ENCODE assay signal across 8 cellular contexts in the genomic region with DNA sequence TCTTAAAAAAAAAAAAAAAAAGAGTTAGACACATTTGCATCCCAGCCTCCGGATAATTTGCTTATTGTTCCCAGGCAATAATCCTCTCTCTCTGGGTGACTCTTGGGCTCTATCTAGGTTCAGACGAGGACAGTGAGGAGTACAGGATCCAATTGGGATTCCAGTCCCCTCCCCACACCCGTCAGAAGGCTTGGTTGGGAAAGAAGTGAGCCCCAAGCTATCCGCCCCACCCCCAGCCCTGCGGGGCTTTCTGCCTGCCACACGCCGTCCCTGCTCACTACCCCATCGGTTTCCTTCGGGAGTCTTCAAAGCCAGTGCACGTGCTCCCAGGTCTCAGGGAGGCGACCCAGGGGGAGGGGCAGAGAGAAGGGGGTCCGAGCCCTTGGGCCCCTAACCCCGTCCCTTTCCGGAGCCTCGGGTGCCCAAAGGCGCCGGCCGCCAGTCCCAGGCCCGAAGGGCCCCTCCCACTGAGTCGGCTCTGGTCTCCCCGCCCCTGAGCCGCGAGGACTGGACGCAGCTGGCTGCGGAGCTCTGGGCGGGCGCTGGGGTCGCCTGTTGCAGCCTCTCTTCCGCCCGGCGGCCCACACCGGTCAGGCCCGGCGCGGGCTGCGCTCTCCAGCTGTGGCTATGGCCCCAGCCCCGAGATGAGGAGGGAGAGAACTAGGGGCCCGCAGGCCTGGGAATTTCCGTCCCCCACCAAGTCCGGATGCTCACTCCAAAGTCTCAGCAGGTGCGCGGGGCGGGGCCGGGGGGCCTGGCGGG. TPM values are rescaled to one million over a fixed set of nuclear protein-coding genes. Genes with fewer than 3 reads are reported as not detected.
A peak's percentile ranks its signal among the peaks of the same experiment; 100 is the strongest.
DNase-seq lines count a peak whose midpoint lies in the region; ATAC-seq, FAIRE-seq and TF ChIP-seq lines count a peak whose summit lies in the region.

No MANE protein-coding gene starts in this region.

- H3K23ac ChIP-seq in trophoblast cell (ENCODE audit: low read length), result no peak overlapping the region

- H2AFZ ChIP-seq in trophoblast cell (ENCODE audit: insufficient read depth, low read length, poor library complexity), result peak overlapping the region; percentile 64

- H4K8ac ChIP-seq in trophoblast cell (ENCODE audit: low read depth, low read length), result peak overlapping the region; percentile 90

- H3K4me1 ChIP-seq in adrenal gland (replicated peaks in 1 of 2), result peaks cover 37 to 63% of the 10 kb centered on the region in 2 donors
- peaks cover 83% of the 10 kb centered on the region for H3K4me1 ChIP-seq in left ventricle myocardium inferior
- H3K4me1 ChIP-seq in trophoblast cell (ENCODE audit: control insufficient read depth in 1 of 2, insufficient read depth in 2 of 2, low read length in 2 of 2), result peaks cover 44 to 52% of the 10 kb centered on the region in 2 experiments

- peak overlapping the region; percentile 93 for H3K4me2 ChIP-seq in trophoblast cell (ENCODE audit: low read length)

- peak overlapping the region; percentile 95 for H2BK5ac ChIP-seq in trophoblast cell (ENCODE audit: low read depth, low read length, poor library complexity)

- H3K4me3 ChIP-seq in AG09309 (ENCODE audit: control insufficient read depth, low read depth, low read length) (peak overlapping the region; percentile 46), adrenal gland (peak overlapping the region in 3 of 4 donors; percentile 18 to 82 (median 49)), left ventricle myocardium inferior (peak overlapping the region; percentile 75), trophoblast cell (ENCODE audit: low read depth, low read length) (peak overlapping the region; percentile 61)

- peak; percentile 69 for ATAC-seq in HG02798 (IDR thresholded peaks at IDR 0.05; ENCODE audit: poor library complexity, unreplicated experiment)

- H4K12ac ChIP-seq in trophoblast cell (ENCODE audit: low read depth, low read length), result peak overlapping the region; percentile 56

- TF ChIP-seq CTCF in AG09309 (IDR thresholded peaks at IDR 0.05; ENCODE audit: control insufficient read depth, insufficient read depth, low read depth, low read length, missing control alignments), result no peak
- TF ChIP-seq CTCF in adrenal gland (IDR thresholded peaks at IDR 0.05), result no peak
- TF ChIP-seq CTCF in left ventricle myocardium inferior (IDR thresholded peaks at IDR 0.05; ENCODE audit: borderline replicate concordance), result peak; percentile 19

- peak overlapping the region; percentile 37 to 91 (median 89) for H3K27ac ChIP-seq in adrenal gland
- peak overlapping the region; percentile 98 for H3K27ac ChIP-seq in left ventricle myocardium inferior (replicated peaks)
- peak overlapping the region; percentile 74 for H3K27ac ChIP-seq in trophoblast cell (ENCODE audit: low read depth, low read length)

- H3K18ac ChIP-seq in trophoblast cell (ENCODE audit: low read length), result peak overlapping the region; percentile 97

- H2AK5ac ChIP-seq in trophoblast cell (ENCODE audit: low read length), result no peak overlapping the region

- H3K9me3 ChIP-seq in adrenal gland (replicated peaks in 1 of 3) (no peaks in the 10 kb centered on the region), left ventricle myocardium inferior (replicated peaks) (no peaks in the 10 kb centered on the region), trophoblast cell (ENCODE audit: insufficient read depth, low read depth, low read length) (no peaks in the 10 kb centered on the region)

- H4K91ac ChIP-seq in trophoblast cell (ENCODE audit: low read depth, low read length), result peak overlapping the region; percentile 91

- peaks cover 4% of the 10 kb centered on the region for H3K79me2 ChIP-seq in trophoblast cell (ENCODE audit: control insufficient read depth, insufficient read depth, low read length, poor library complexity)

- H3K79me1 ChIP-seq in trophoblast cell (ENCODE audit: low read length), result peaks cover 31% of the 10 kb centered on the region

- WGBS in adrenal gland, 4 donors, result 0 to 3% (median 2%) methylated on average over 3 to 45 of the region's 45 CpGs
- no CpG with 5 or more reads among the region's 45 CpGs for WGBS in trophoblast cell (ENCODE audit: extremely low coverage, insufficient coverage, insufficient read length)

- peak overlapping the region; percentile 91 for H3K14ac ChIP-seq in trophoblast cell (ENCODE audit: low read length)

- no peak for TF ChIP-seq POLR2A in GM12891 (IDR thresholded peaks at IDR 0.05; ENCODE audit: low read depth, low read length)
- peak; percentile 66 to 83 for TF ChIP-seq POLR2A in adrenal gland (IDR thresholded peaks at IDR 0.05)

- peak; percentile 57 for FAIRE-seq in GM12891 (lab: Jason Lieb, UNC)

- peak overlapping the region; percentile 84 for H2BK12ac ChIP-seq in trophoblast cell (ENCODE audit: low read length)

- intact Hi-C loops in adrenal gland (cut with DNase I), result loop anchor here in 1 of 2 donors (5.0 kb wide), 1 partner anchor 42 kb away; no protein-coding TSS in a partner anchor
- intact Hi-C loops in left ventricle myocardium inferior (cut with micrococcal nuclease), result no loop called here

- DNase-seq in AG09309 (ENCODE audit: low read depth), result no peak
- peak; percentile 78 for DNase-seq in GM12891 (ENCODE audit: insufficient read length, low spot score)
- peak; percentile 87 for DNase-seq in NCI-H2227 (lab: John Stamatoyannopoulos, UW; ENCODE audit: unreplicated experiment)
- DNase-seq in adrenal gland, result peak; percentile 79 to 91 (median 86)
- DNase-seq in left ventricle myocardium inferior, result peak; percentile 89
- peak; percentile 84 to 85 for DNase-seq in trophoblast cell
- DNase-seq in central memory CD4-positive, alpha-beta T cell, result no peak

- H3K36me3 ChIP-seq in adrenal gland (replicated peaks in 1 of 2) (no peaks in the 10 kb centered on the region), left ventricle myocardium inferior (no peaks in the 10 kb centered on the region), trophoblast cell (ENCODE audit: control insufficient read depth in 1 of 2, insufficient read depth in 2 of 2, low read length in 2 of 2) (no peaks in the 10 kb centered on the region)

- H3K27me3 ChIP-seq in adrenal gland, result no peaks in the 10 kb centered on the region
- H3K27me3 ChIP-seq in left ventricle myocardium inferior (ENCODE audit: low read depth), result no peaks in the 10 kb centered on the region
- no peaks in the 10 kb centered on the region for H3K27me3 ChIP-seq in trophoblast cell (ENCODE audit: insufficient read depth, low read length)

- peak overlapping the region; percentile 61 for H3K4ac ChIP-seq in trophoblast cell (ENCODE audit: low read depth, low read length)

- H3K9ac ChIP-seq in trophoblast cell (ENCODE audit: low read length), result no peak overlapping the region

- H2BK120ac ChIP-seq in trophoblast cell (ENCODE audit: insufficient read depth, low read length, poor library complexity), result peak overlapping the region; percentile 89

TF ChIP-seq in GM12891, 5 proteins besides CTCF, POLR2A, EP300 and RAD21:
- TF ChIP-seq SPI1 (IDR thresholded peaks at IDR 0.05; ENCODE audit: low read depth, low read length), result no peak
- no peak; the same call in 1 of the 2 replicates for TF ChIP-seq POU2F2 (IDR thresholded peaks at IDR 0.05; ENCODE audit: low read depth, low read length)
- no peak for TF ChIP-seq POLR2AphosphoS5 (IDR thresholded peaks at IDR 0.05; ENCODE audit: low read depth, low read length)
- TF ChIP-seq PAX5 (IDR thresholded peaks at IDR 0.05; ENCODE audit: insufficient read depth, low read length, severe bottlenecking), result no peak
- TF ChIP-seq TAF1 (IDR thresholded peaks at IDR 0.05; ENCODE audit: low read depth, low read length), result no peak

RNA-seq across cellular contexts. Expression of gene MYMX, which starts 2.5 kb away (rescaled TPM):
- polyA plus RNA-seq in GM12891 (2012; ENCODE audit: low read depth, missing spikeins), result 0.12 TPM
- under 1 TPM in 1 of 8 donors, not detected in 7; 0.39 TPM for total RNA-seq in adrenal gland
- under 1 TPM in 1 of 3 donors, not detected in 2; 0.94 TPM for polyA plus RNA-seq in adrenal gland
- total RNA-seq in left ventricle myocardium inferior, result 0.36 TPM
- polyA plus RNA-seq in trophoblast cell (2013), result 0.37 and 0.41 TPM in 2 replicates

RNA-seq across cellular contexts. Expression of gene SLC29A1, which starts 4.2 kb away (rescaled TPM):
- polyA plus RNA-seq in GM12891 (2012; ENCODE audit: low read depth, missing spikeins), result 37.6 TPM
- 100 to 1,000 TPM; 104 to 356 (median 186) TPM for total RNA-seq in adrenal gland
- polyA plus RNA-seq in adrenal gland, result 100 to 1,000 TPM in 2 of 3 donors, 10 to 100 TPM in 1; 51.9 to 113 (median 108) TPM
- 154 TPM for total RNA-seq in left ventricle myocardium inferior
- polyA plus RNA-seq in trophoblast cell (2013), result 99.2 and 101 TPM in 2 replicates

RNA-seq across cellular contexts. Expression of gene HSP90AB1, which starts 27.7 kb away (rescaled TPM):
- polyA plus RNA-seq in GM12891 (2012; ENCODE audit: low read depth, missing spikeins), result 869 TPM
- 1,000 to 10,000 TPM in 3 of 8 donors, 100 to 1,000 TPM in 5; 692 to 1,293 (median 857) TPM for total RNA-seq in adrenal gland
- polyA plus RNA-seq in adrenal gland, result 1,000 to 10,000 TPM in 1 of 3 donors, 100 to 1,000 TPM in 2; 275 to 2,249 (median 420) TPM
- 786 TPM for total RNA-seq in left ventricle myocardium inferior
- 916 and 940 TPM in 2 replicates for polyA plus RNA-seq in trophoblast cell (2013)

RNA-seq across cellular contexts. Expression of gene SLC35B2, which starts 38.1 kb away (rescaled TPM):
- polyA plus RNA-seq in GM12891 (2012; ENCODE audit: low read depth, missing spikeins), result 30.1 TPM
- total RNA-seq in adrenal gland (10 to 100 TPM; 48.5 to 79.8 (median 63.5) TPM), left ventricle myocardium inferior (20.2 TPM)
- polyA plus RNA-seq in adrenal gland, result 10 to 100 TPM; 12.7 to 37.5 (median 19.3) TPM
- polyA plus RNA-seq in trophoblast cell (2013), result 48.9 and 52.5 TPM in 2 replicates

RNA-seq across cellular contexts. Expression of gene NFKBIE, which starts 46.1 kb away (rescaled TPM):
- polyA plus RNA-seq in GM12891 (2012; ENCODE audit: low read depth, missing spikeins), result 47.8 TPM
- 10 to 100 TPM in 5 of 8 donors, 1 to 10 TPM in 3; 4.8 to 31.2 (median 10.5) TPM for total RNA-seq in adrenal gland
- 10 to 100 TPM in 2 of 3 donors, 1 to 10 TPM in 1; 5.8 to 17.0 (median 10.5) TPM for polyA plus RNA-seq in adrenal gland
- 2.1 TPM for total RNA-seq in left ventricle myocardium inferior
- 8.6 and 10.1 TPM in 2 replicates for polyA plus RNA-seq in trophoblast cell (2013)

Comparison
In these comparisons a context has a peak if more than half of its experiments do, and no peak if none do; other contexts are left out.
1. DNase-seq: peak in GM12891 (single experiment), NCI-H2227 (single experiment), adrenal gland (7 of 7), left ventricle myocardium inferior (single experiment) and trophoblast cell (2 of 2); none in AG09309 (single experiment) and central memory CD4-positive, alpha-beta T cell (single experiment).
2. Peak in every context shown above with its lines, with median percentiles within 50 percentile points of each other: H3K4me3 ChIP-seq and H3K27ac ChIP-seq.